Comparison of ENCODE assay signal across 22 cellular contexts in the genomic region with DNA sequence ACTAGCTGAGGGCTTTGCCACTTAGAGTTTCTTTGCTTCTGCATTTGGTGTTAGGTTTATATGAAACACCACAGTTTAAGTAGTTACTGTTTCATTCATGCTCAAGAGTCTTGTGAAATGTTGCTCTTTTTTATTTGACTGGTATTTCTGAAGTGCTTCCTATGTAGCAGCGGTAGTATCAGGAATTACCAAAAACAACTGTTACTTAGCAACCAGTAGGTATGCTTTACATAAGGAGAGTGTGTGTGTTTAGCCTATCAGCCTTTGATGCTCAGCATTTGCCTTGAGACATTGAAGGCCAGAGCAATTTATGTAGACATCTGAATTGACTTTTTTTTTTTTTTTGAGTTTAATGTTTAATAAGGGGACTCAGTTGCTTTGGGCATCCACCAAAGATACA. TPM values are rescaled to one million over a fixed set of nuclear protein-coding genes. Genes with fewer than 3 reads are reported as not detected.
A peak's percentile ranks its signal among the peaks of the same experiment; 100 is the strongest.
DNase-seq lines count a peak whose midpoint lies in the region; ATAC-seq, FAIRE-seq and TF ChIP-seq lines count a peak whose summit lies in the region.
"Had no signal": no experiment of that assay in that cellular context is flagged by ENCODE, and none has a peak within 500 bp of the region (broad histone marks: within the 10 kb centered on the region; RNA-seq: fewer than 3 reads in every experiment).

No MANE protein-coding gene starts in this region.

- H3K4me1 Mint-ChIP-seq in CD8-positive, alpha-beta T cell (ENCODE audit: low read depth), result peaks cover 62% of the 10 kb centered on the region

- TF ChIP-seq POLR2A in GM12892 (IDR thresholded peaks at IDR 0.05; ENCODE audit: low read depth, low read length), result no peak

- H3K27me3 Mint-ChIP-seq in CD8-positive, alpha-beta T cell (ENCODE audit: low read depth), result no peaks in the 10 kb centered on the region
- H3K27me3 Mint-ChIP-seq: activated naive CD8-positive, alpha-beta T cell treated with anti-CD3 and anti-CD28 coated beads, Interleukin-2, amount 50 U/mL, for 24 hours had no signal

- no peak for DNase-seq in CD8-positive, alpha-beta T cell
- DNase-seq in GM12892 (ENCODE audit: insufficient read length) (no peak), NCI-H2227 treated with DMSO at 0.1 percent for 48 hours (lab: John Stamatoyannopoulos, UW) (peak; percentile 26), fibroblast of pulmonary artery (ENCODE audit: low read depth) (peak; percentile 18), frontal cortex (ENCODE audit: low spot score in 2 of 2) (no peak), nucleus accumbens (lab: John Stamatoyannopoulos, UW) (no peak)
- DNase-seq: activated CD4-positive, alpha-beta T cell treated with anti-CD3 and anti-CD28 coated beads, Interleukin-2, amount 50 U/mL, for 48 hours; activated naive CD8-positive, alpha-beta T cell treated with anti-CD3 and anti-CD28 coated beads, Interleukin-2, amount 50 U/mL, for 24 hours; activated T-cell treated with anti-CD3 and anti-CD28 coated beads, Interleukin-2, amount 50 U/mL, for 1 hour; effector CD4-positive, alpha-beta T cell; kidney; NCI-H524; occipital lobe; stimulated activated CD4-positive, alpha-beta T cell treated with anti-CD3 and anti-CD28 coated beads, Interleukin-2, amount 100 ng/mL, for 24 hours had no signal

- H3K27me3 ChIP-seq in CD8-positive, alpha-beta T cell (ENCODE audit: insufficient read depth, low read length), result no peaks in the 10 kb centered on the region
- H3K27me3 ChIP-seq: cardiac muscle cell, suprapubic skin had no signal

- FAIRE-seq in GM12892 (lab: Jason Lieb, UNC) (peak; percentile 40), frontal cortex (lab: Jason Lieb, UNC) (no peak)
- FAIRE-seq: GM19239, kidney had no signal

- H3K9me3 ChIP-seq in CD8-positive, alpha-beta T cell (ENCODE audit: low read length), result no peaks in the 10 kb centered on the region
- H3K9me3 ChIP-seq: suprapubic skin had no signal

- no peaks in the 10 kb centered on the region for H3K36me3 ChIP-seq in CD8-positive, alpha-beta T cell (ENCODE audit: insufficient read depth, low read length)
- H3K36me3 ChIP-seq: cardiac muscle cell, suprapubic skin had no signal

- intact Hi-C loops in CD8-positive, alpha-beta T cell (cut with DNase I, micrococcal nuclease), result loop anchor here (10.0 kb wide), 2 partner anchors 180 to 910 kb away; a partner anchor contains a TSS

- no peak overlapping the region for H3K4me3 Mint-ChIP-seq in CD8-positive, alpha-beta T cell
- H3K4me3 Mint-ChIP-seq: activated naive CD8-positive, alpha-beta T cell treated with anti-CD3 and anti-CD28 coated beads, Interleukin-2, amount 50 U/mL, for 24 hours had no signal

- no peaks in the 10 kb centered on the region for H3K9me3 Mint-ChIP-seq in CD8-positive, alpha-beta T cell

- POLR2A ChIA-PET in CD8-positive, alpha-beta T cell (lab: Charles Lee), result no interaction called here

- no peak for ATAC-seq in CD8-positive, alpha-beta T cell
- no peak for ATAC-seq in GM21576 (IDR thresholded peaks at IDR 0.05; ENCODE audit: unreplicated experiment)
- ATAC-seq: activated naive CD8-positive, alpha-beta T cell treated with anti-CD3 and anti-CD28 coated beads, Interleukin-2, amount 50 U/mL, for 24 hours; HCT116 had no signal

- no peak overlapping the region for H3K4me3 ChIP-seq in CD8-positive, alpha-beta T cell (ENCODE audit: low read depth, low read length)
- no peak overlapping the region for H3K4me3 ChIP-seq in fibroblast of pulmonary artery (replicated peaks; ENCODE audit: low read depth, low read length)
- H3K4me3 ChIP-seq: cardiac muscle cell, suprapubic skin had no signal

- CTCF ChIA-PET in CD8-positive, alpha-beta T cell (lab: Charles Lee), result no interaction called here

- no peak for TF ChIP-seq CTCF in CD8-positive, alpha-beta T cell (IDR thresholded peaks at IDR 0.05)
- TF ChIP-seq CTCF in fibroblast of pulmonary artery (IDR thresholded peaks at IDR 0.05; ENCODE audit: low read length, missing control alignments), result no peak

- H3K27ac ChIP-seq in CD8-positive, alpha-beta T cell (ENCODE audit: low read depth, low read length), result no peak overlapping the region
- H3K27ac ChIP-seq: cardiac muscle cell, suprapubic skin, VCaP had no signal

- peaks cover 28% of the 10 kb centered on the region for H3K4me1 ChIP-seq in CD8-positive, alpha-beta T cell (ENCODE audit: insufficient read depth, low read length)

- peaks cover 3% of the 10 kb centered on the region for H3K36me3 Mint-ChIP-seq in CD8-positive, alpha-beta T cell

- peak overlapping the region; percentile 23 for H3K27ac Mint-ChIP-seq in CD8-positive, alpha-beta T cell
- H3K27ac Mint-ChIP-seq: activated naive CD8-positive, alpha-beta T cell treated with anti-CD3 and anti-CD28 coated beads, Interleukin-2, amount 50 U/mL, for 24 hours had no signal

RNA-seq across cellular contexts. Expression of a gene that starts 3.6 kb away (rescaled TPM):
- total RNA-seq in CD8-positive, alpha-beta T cell, result 10 to 100 TPM; 46.9 to 56.5 TPM
- 16.2 TPM for polyA plus RNA-seq in GM12892 (2012; ENCODE audit: missing spikeins)
- total RNA-seq in frontal cortex, result 33.0 TPM

RNA-seq across cellular contexts. Expression of a gene that starts 38.9 kb away (rescaled TPM):
- total RNA-seq in CD8-positive, alpha-beta T cell, result under 1 TPM; 0.33 to 1.00 TPM
- not detected for polyA plus RNA-seq in GM12892 (2012; ENCODE audit: missing spikeins)
- total RNA-seq in frontal cortex, result 0.41 TPM
- total RNA-seq: cardiac muscle cell, kidney, mononuclear cell, occipital lobe, RPMI7951, suprapubic skin had no signal

Comparison
In these comparisons a context has a peak if more than half of its experiments do, and no peak if none do; other contexts are left out.
1. DNase-seq: peak in NCI-H2227 treated with DMSO at 0.1 percent for 48 hours (single experiment) and fibroblast of pulmonary artery (single experiment); none in CD8-positive, alpha-beta T cell (0 of 7), GM12892 (single experiment), frontal cortex (0 of 2) and nucleus accumbens (0 of 56).